Comparison of ENCODE assay signal across 31 cellular contexts in genomic region chr17:15978606-15979005, GRCh38.
"Had no signal": no experiment of that assay in that cellular context is flagged by ENCODE, and none has a peak within 500 bp of the region (broad histone marks: within the 10 kb centered on the region; RNA-seq: fewer than 3 reads in every experiment).

No MANE protein-coding gene starts in this region.

- H3K4me1 ChIP-seq: adrenal gland, body of pancreas, colonic mucosa, esophagus muscularis mucosa, gastrocnemius medialis had no signal

- H3K27ac ChIP-seq: adrenal gland, body of pancreas, cardiac muscle cell, colonic mucosa, esophagus muscularis mucosa, foreskin keratinocyte, gastrocnemius medialis had no signal

- H3K27me3 ChIP-seq: adrenal gland, body of pancreas, cardiac muscle cell, colonic mucosa, esophagus muscularis mucosa, foreskin keratinocyte, gastrocnemius medialis had no signal

- H3K4me3 ChIP-seq: adrenal gland, body of pancreas, cardiac muscle cell, colonic mucosa, esophagus muscularis mucosa, gastrocnemius medialis had no signal

- H3K36me3 ChIP-seq: colonic mucosa had no signal

- DNase-seq: activated CD4-positive, alpha-beta memory T cell treated with anti-CD3 and anti-CD28 coated beads for 36 hours; activated CD4-positive, alpha-beta T cell treated with anti-CD3 and anti-CD28 coated beads for 36 hours; activated CD4-positive, alpha-beta T cell treated with anti-CD3 and anti-CD28 coated beads, Interleukin-2, amount 10 ng/mL, durations not matched to agents 24 days and 14 days; activated CD4-positive, CD25-positive, alpha-beta regulatory T cell; activated CD4-positive, CD25-positive, alpha-beta regulatory T cell treated with anti-CD3 and anti-CD28 coated beads, Interleukin-2, amount 50 U/mL, for 72 hours; activated CD8-positive, alpha-beta memory T cell treated with anti-CD3 and anti-CD28 coated beads, Interleukin-2, amount 10 ng/mL, durations not matched to agents 7 days and 5 days; activated CD8-positive, alpha-beta memory T cell treated with anti-CD3 and anti-CD28 coated beads, Interleukin-2, amount 50 U/mL, for 4 hours; activated CD8-positive, alpha-beta T cell treated with anti-CD3 and anti-CD28 coated beads, Interleukin-2, amount 10 ng/mL, durations not matched to agents 7 days and 5 days; activated effector memory CD4-positive, alpha-beta T cell treated with anti-CD3 and anti-CD28 coated beads, Interleukin-2, amount 50 U/mL, for 16 hours; activated naive CD4-positive, alpha-beta T cell treated with anti-CD3 and anti-CD28 coated beads for 36 hours; activated naive CD8-positive, alpha-beta T cell treated with anti-CD3 and anti-CD28 coated beads for 36 hours; activated naive CD8-positive, alpha-beta T cell treated with anti-CD3 and anti-CD28 coated beads, Interleukin-2, amount 50 U/mL, for 24 hours; activated T-cell treated with anti-CD3 and anti-CD28 coated beads, Interleukin-2, amount 50 U/mL, for 1 hour; activated T-cell treated with anti-CD3 and anti-CD28 coated beads, Interleukin-2, amount 50 U/mL, for 48 hours; adrenal gland; amygdala; aorta; body of pancreas; central memory CD4-positive, alpha-beta T cell; cerebellar nuclear complex; colonic mucosa; effector memory CD4-positive, alpha-beta T cell; endodermal cell; foreskin keratinocyte; gastrocnemius medialis; head of caudate nucleus; T-helper 1 cell; T-helper 17 cell; T1000 had no signal

- H3K9me3 ChIP-seq: adrenal gland, body of pancreas, colonic mucosa, esophagus muscularis mucosa, gastrocnemius medialis had no signal
